Comparison of ENCODE assay signal across 31 cellular contexts in the genomic region with DNA sequence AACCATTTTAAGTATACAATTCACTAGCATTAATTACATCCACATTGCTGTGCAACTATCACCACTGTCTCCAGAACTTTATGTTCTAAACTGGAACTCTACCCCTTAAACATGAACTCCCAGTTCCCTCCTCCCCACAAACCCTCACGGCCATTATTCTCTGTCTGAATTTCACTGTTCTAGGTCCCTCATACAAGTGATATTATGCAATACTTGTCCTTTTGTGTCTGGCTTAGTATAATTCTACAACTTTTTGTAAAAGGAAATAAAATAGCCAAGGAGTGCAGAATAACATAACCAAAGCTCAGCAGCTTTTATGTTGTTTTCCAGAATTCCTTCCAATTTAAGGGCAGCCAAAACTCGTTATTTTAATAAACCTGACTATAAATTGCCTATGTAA.
"Had no signal": no experiment of that assay in that cellular context is flagged by ENCODE, and none has a peak within 500 bp of the region (broad histone marks: within the 10 kb centered on the region; RNA-seq: fewer than 3 reads in every experiment).

No MANE protein-coding gene starts in this region.

- H3K9me3 Mint-ChIP-seq: activated CD4-positive, alpha-beta T cell treated with anti-CD3 and anti-CD28 coated beads, Interleukin-2, amount 10 ng/mL, durations not matched to agents 7 days and 5 days; activated CD8-positive, alpha-beta T cell treated with anti-CD3 and anti-CD28 coated beads for 36 hours; activated T-cell treated with anti-CD3 and anti-CD28 coated beads, Interleukin-2, amount 50 U/mL, for 4 hours; activated T-helper 17 cell treated with anti-CD3 and anti-CD28 coated beads, Interleukin-2, amount 50 U/mL, for 72 hours; brain; type B pancreatic cell had no signal

- H3K27me3 Mint-ChIP-seq: activated CD4-positive, alpha-beta T cell treated with anti-CD3 and anti-CD28 coated beads, Interleukin-2, amount 10 ng/mL, durations not matched to agents 7 days and 5 days; activated CD8-positive, alpha-beta T cell treated with anti-CD3 and anti-CD28 coated beads for 36 hours; activated naive CD8-positive, alpha-beta T cell; activated T-helper 17 cell treated with anti-CD3 and anti-CD28 coated beads, Interleukin-2, amount 50 U/mL, for 72 hours; brain; memory B cell; naive thymus-derived CD8-positive, alpha-beta T cell; type B pancreatic cell had no signal

- H3K4me3 Mint-ChIP-seq: activated CD4-positive, alpha-beta T cell treated with anti-CD3 and anti-CD28 coated beads, Interleukin-2, amount 10 ng/mL, durations not matched to agents 7 days and 5 days; activated CD8-positive, alpha-beta T cell treated with anti-CD3 and anti-CD28 coated beads for 36 hours; activated naive CD8-positive, alpha-beta T cell; activated T-cell treated with anti-CD3 and anti-CD28 coated beads, Interleukin-2, amount 50 U/mL, for 4 hours; activated T-helper 17 cell treated with anti-CD3 and anti-CD28 coated beads, Interleukin-2, amount 50 U/mL, for 72 hours; brain; memory B cell; naive thymus-derived CD8-positive, alpha-beta T cell; neural crest cell; type B pancreatic cell; WTC11 had no signal

- H3K27ac ChIP-seq: adrenal gland, ascending aorta, cardiac muscle cell, colonic mucosa, foreskin keratinocyte, heart left ventricle, parathyroid adenoma, thoracic aorta, vagina had no signal

- ATAC-seq: activated CD8-positive, alpha-beta T cell treated with anti-CD3 and anti-CD28 coated beads for 36 hours; activated T-cell treated with anti-CD3 and anti-CD28 coated beads, Interleukin-2, amount 50 U/mL, for 4 hours; activated T-helper 17 cell treated with anti-CD3 and anti-CD28 coated beads, Interleukin-2, amount 50 U/mL, for 72 hours; foreskin keratinocyte; heart left ventricle; naive thymus-derived CD8-positive, alpha-beta T cell; stimulated activated naive CD8-positive, alpha-beta T cell treated with anti-CD3 and anti-CD28 coated beads, Interleukin-15, Interleukin-2, amounts not matched to agents 100 U/mL and 50 U/mL, for 24 hours; WTC11 had no signal

- H3K9ac ChIP-seq: parathyroid adenoma had no signal

- H3K79me2 ChIP-seq: parathyroid adenoma had no signal

- H3K4me3 ChIP-seq: adrenal gland, ascending aorta, cardiac muscle cell, colonic mucosa, heart left ventricle, thoracic aorta, vagina had no signal

- H3K27ac Mint-ChIP-seq: activated CD4-positive, alpha-beta T cell treated with anti-CD3 and anti-CD28 coated beads, Interleukin-2, amount 10 ng/mL, durations not matched to agents 7 days and 5 days; activated CD8-positive, alpha-beta T cell treated with anti-CD3 and anti-CD28 coated beads for 36 hours; activated naive CD8-positive, alpha-beta T cell; activated T-helper 17 cell treated with anti-CD3 and anti-CD28 coated beads, Interleukin-2, amount 50 U/mL, for 72 hours; memory B cell; type B pancreatic cell; WTC11 had no signal

- DNase-seq: activated CD4-positive, alpha-beta T cell treated with anti-CD3 and anti-CD28 coated beads for 1 hour; activated CD4-positive, alpha-beta T cell treated with anti-CD3 and anti-CD28 coated beads, Interleukin-2, amount 10 ng/mL, durations not matched to agents 7 days and 5 days; activated CD8-positive, alpha-beta T cell treated with anti-CD3 and anti-CD28 coated beads for 36 hours; activated naive CD4-positive, alpha-beta T cell; activated T-cell treated with anti-CD3 and anti-CD28 coated beads, Interleukin-2, amount 50 U/mL, for 4 hours; adrenal gland; cerebellar nuclear complex; colonic mucosa; effector CD8-positive, alpha-beta T cell; erythroblast; foreskin keratinocyte; heart left ventricle; naive thymus-derived CD8-positive, alpha-beta T cell; occipital lobe; right cardiac atrium; stimulated activated CD4-positive, alpha-beta T cell treated with anti-CD3 and anti-CD28 coated beads, Interleukin-12 subunit alpha, Interleukin-12 subunit beta, amount 100 ng/mL, for 4 hours; stimulated activated CD4-positive, alpha-beta T cell treated with anti-CD3 and anti-CD28 coated beads, Interleukin-4, amount 100 ng/mL, for 1 hour; stimulated activated naive CD8-positive, alpha-beta T cell treated with anti-CD3 and anti-CD28 coated beads, Interleukin-15, Interleukin-2, amounts not matched to agents 100 U/mL and 50 U/mL, for 24 hours; T-helper 2 cell had no signal

- H3K9me3 ChIP-seq: ascending aorta, colonic mucosa, heart left ventricle, thoracic aorta, vagina had no signal

- H3K27me3 ChIP-seq: adrenal gland, ascending aorta, cardiac muscle cell, colonic mucosa, foreskin keratinocyte, heart left ventricle, vagina had no signal

- H2AFZ ChIP-seq: parathyroid adenoma had no signal

- H3K4me1 Mint-ChIP-seq: activated CD4-positive, alpha-beta T cell treated with anti-CD3 and anti-CD28 coated beads, Interleukin-2, amount 10 ng/mL, durations not matched to agents 7 days and 5 days; activated T-helper 17 cell treated with anti-CD3 and anti-CD28 coated beads, Interleukin-2, amount 50 U/mL, for 72 hours; brain; neural crest cell; WTC11 had no signal

- H3K36me3 ChIP-seq: adrenal gland, colonic mucosa had no signal

- H3K4me1 ChIP-seq: ascending aorta, colonic mucosa, foreskin keratinocyte, heart left ventricle, parathyroid adenoma, vagina had no signal
